ENCODE assay signal across 1 cellular context in the genomic region with DNA sequence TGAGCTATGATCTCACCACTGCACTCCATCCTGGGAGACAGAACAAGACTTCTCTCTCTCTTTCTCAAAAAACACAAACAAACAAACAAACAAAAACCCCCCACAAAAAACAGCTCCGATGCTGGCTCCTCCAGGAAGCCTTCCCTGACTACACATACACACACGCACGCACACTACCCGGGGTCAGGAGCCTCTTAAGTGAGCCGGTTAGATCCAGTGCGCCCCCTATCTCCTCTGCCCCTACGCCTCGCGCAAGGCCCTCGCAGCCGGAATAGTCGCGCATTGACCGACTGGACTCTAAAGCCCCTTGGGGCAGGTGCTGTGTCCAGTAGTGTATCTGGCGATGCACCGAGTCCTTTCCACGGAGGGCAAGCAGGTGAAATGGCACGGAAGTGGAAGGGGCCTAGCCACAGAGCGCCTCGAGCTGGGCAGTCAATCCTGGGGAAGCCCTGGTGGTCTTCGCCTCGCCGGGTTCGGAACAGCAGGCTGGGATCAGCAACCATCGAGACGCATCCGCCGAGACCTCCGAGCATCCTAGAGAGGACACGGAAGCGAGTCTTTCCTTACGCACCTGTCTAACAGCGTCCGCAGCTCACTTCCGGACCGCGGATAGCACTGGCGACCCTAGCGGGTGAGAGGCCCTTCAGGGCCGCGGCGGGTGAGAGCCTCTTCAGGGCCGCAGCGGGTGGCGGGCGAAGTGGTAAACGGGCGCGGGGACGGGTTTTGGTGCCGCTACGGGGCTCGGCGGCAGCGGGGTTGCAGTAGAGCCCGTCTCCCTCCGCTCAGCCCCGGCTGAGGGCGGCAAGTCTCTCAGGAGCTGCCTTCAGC.
A peak's percentile ranks its signal among the peaks of the same experiment; 100 is the strongest.
TF ChIP-seq lines count a peak whose summit lies in the region.

A gene (plus strand): TSS at position 588 of the 828 bp plus-strand sequence. CDS start 2,661 bp downstream, outside the sequence.

TF ChIP-seq in GM12878, 131 proteins besides CTCF, POLR2A, EP300 and RAD21 (continued from another document and continues in another):
- TF ChIP-seq, protein P1, sequence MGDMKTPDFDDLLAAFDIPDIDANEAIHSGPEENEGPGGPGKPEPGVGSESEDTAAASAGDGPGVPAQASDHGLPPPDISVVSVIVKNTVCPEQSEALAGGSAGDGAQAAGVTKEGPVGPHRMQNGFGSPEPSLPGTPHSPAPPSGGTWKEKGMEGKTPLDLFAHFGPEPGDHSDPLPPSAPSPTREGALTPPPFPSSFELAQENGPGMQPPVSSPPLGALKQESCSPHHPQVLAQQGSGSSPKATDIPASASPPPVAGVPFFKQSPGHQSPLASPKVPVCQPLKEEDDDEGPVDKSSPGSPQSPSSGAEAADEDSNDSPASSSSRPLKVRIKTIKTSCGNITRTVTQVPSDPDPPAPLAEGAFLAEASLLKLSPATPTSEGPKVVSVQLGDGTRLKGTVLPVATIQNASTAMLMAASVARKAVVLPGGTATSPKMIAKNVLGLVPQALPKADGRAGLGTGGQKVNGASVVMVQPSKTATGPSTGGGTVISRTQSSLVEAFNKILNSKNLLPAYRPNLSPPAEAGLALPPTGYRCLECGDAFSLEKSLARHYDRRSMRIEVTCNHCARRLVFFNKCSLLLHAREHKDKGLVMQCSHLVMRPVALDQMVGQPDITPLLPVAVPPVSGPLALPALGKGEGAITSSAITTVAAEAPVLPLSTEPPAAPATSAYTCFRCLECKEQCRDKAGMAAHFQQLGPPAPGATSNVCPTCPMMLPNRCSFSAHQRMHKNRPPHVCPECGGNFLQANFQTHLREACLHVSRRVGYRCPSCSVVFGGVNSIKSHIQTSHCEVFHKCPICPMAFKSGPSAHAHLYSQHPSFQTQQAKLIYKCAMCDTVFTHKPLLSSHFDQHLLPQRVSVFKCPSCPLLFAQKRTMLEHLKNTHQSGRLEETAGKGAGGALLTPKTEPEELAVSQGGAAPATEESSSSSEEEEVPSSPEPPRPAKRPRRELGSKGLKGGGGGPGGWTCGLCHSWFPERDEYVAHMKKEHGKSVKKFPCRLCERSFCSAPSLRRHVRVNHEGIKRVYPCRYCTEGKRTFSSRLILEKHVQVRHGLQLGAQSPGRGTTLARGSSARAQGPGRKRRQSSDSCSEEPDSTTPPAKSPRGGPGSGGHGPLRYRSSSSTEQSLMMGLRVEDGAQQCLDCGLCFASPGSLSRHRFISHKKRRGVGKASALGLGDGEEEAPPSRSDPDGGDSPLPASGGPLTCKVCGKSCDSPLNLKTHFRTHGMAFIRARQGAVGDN (IDR thresholded peaks at IDR 0.05), result no peak; the same call in 1 of the 2 replicates
- TF ChIP-seq CBFB (IDR thresholded peaks at IDR 0.05; ENCODE audit: low read depth), result peak; percentile 74
- TF ChIP-seq, protein P2, sequence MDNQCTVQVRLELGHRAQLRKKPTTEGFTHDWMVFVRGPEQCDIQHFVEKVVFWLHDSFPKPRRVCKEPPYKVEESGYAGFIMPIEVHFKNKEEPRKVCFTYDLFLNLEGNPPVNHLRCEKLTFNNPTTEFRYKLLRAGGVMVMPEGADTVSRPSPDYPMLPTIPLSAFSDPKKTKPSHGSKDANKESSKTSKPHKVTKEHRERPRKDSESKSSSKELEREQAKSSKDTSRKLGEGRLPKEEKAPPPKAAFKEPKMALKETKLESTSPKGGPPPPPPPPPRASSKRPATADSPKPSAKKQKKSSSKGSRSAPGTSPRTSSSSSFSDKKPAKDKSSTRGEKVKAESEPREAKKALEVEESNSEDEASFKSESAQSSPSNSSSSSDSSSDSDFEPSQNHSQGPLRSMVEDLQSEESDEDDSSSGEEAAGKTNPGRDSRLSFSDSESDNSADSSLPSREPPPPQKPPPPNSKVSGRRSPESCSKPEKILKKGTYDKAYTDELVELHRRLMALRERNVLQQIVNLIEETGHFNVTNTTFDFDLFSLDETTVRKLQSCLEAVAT (IDR thresholded peaks at IDR 0.05), result 0 out of 2 replicates have a peak, but pooled peaks have one; percentile 38
- no peak for TF ChIP-seq NRF1 (conservative IDR thresholded peaks at IDR 0.05; ENCODE audit: low read depth, low read length)
- TF ChIP-seq SMAD5 (IDR thresholded peaks at IDR 0.05; ENCODE audit: low read depth), result peak; percentile 47; the same call in 1 of the 2 replicates
- TF ChIP-seq SIX5 (IDR thresholded peaks at IDR 0.05; ENCODE audit: low read depth, low read length, severe bottlenecking), result peak; percentile 52
- peak; percentile 29; the same call in 1 of the 2 replicates for TF ChIP-seq EED (IDR thresholded peaks at IDR 0.05; ENCODE audit: low read depth)
- TF ChIP-seq SREBF1 (IDR thresholded peaks at IDR 0.05; ENCODE audit: low read length), result no peak
- TF ChIP-seq TCF12 (IDR thresholded peaks at IDR 0.05; ENCODE audit: low read depth, low read length), result peak; percentile 84; the same call in 1 of the 2 replicates
- TF ChIP-seq ASH2L (IDR thresholded peaks at IDR 0.05; ENCODE audit: borderline replicate concordance, low read depth), result peak; percentile 72; the same call in 1 of the 2 replicates
- peak; percentile 78 for TF ChIP-seq GATAD2B (conservative IDR thresholded peaks at IDR 0.05; ENCODE audit: low read depth)
- peak; percentile 11; the same call in 1 of the 2 replicates for TF ChIP-seq SMC3 (IDR thresholded peaks at IDR 0.05; ENCODE audit: borderline replicate concordance, low read length)
- peak; percentile 3; the same call in 1 of the 2 replicates for TF ChIP-seq STAT1 (conservative IDR thresholded peaks at IDR 0.05)
- peak in 1 of 2 experiments; percentile 69; a peak in 1 of 4 replicates for TF ChIP-seq SRF (IDR thresholded peaks at IDR 0.05; ENCODE audit: low read depth in 2 of 2, low read length in 2 of 2)
- peak; percentile 46; the same call in 1 of the 2 replicates for TF ChIP-seq SREBF2 (IDR thresholded peaks at IDR 0.05; ENCODE audit: low read length)
- TF ChIP-seq NR2F1 (conservative IDR thresholded peaks at IDR 0.05), result peak; percentile 53; the same call in 1 of the 2 replicates
- TF ChIP-seq, protein P3, sequence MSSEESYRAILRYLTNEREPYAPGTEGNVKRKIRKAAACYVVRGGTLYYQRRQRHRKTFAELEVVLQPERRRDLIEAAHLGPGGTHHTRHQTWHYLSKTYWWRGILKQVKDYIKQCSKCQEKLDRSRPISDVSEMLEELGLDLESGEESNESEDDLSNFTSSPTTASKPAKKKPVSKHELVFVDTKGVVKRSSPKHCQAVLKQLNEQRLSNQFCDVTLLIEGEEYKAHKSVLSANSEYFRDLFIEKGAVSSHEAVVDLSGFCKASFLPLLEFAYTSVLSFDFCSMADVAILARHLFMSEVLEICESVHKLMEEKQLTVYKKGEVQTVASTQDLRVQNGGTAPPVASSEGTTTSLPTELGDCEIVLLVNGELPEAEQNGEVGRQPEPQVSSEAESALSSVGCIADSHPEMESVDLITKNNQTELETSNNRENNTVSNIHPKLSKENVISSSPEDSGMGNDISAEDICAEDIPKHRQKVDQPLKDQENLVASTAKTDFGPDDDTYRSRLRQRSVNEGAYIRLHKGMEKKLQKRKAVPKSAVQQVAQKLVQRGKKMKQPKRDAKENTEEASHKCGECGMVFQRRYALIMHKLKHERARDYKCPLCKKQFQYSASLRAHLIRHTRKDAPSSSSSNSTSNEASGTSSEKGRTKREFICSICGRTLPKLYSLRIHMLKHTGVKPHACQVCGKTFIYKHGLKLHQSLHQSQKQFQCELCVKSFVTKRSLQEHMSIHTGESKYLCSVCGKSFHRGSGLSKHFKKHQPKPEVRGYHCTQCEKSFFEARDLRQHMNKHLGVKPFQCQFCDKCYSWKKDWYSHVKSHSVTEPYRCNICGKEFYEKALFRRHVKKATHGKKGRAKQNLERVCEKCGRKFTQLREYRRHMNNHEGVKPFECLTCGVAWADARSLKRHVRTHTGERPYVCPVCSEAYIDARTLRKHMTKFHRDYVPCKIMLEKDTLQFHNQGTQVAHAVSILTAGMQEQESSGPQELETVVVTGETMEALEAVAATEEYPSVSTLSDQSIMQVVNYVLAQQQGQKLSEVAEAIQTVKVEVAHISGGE (CRISPR knock-in tag; IDR thresholded peaks at IDR 0.05), result peak; percentile 79
- TF ChIP-seq HDAC2 (IDR thresholded peaks at IDR 0.05), result no peak
- peak; percentile 57; the same call in 1 of the 2 replicates for TF ChIP-seq ZBED1 (IDR thresholded peaks at IDR 0.05; ENCODE audit: borderline replicate concordance)
- TF ChIP-seq MXI1 (IDR thresholded peaks at IDR 0.05; ENCODE audit: low read depth, low read length), result no peak
- no peak for TF ChIP-seq SIN3A (IDR thresholded peaks at IDR 0.05; ENCODE audit: low read depth, low read length)
- peak; percentile 84; the same call in 1 of the 2 replicates for TF ChIP-seq NBN (IDR thresholded peaks at IDR 0.05)
- TF ChIP-seq RAD51 (IDR thresholded peaks at IDR 0.05), result no peak
- TF ChIP-seq SUPT20H (IDR thresholded peaks at IDR 0.05; ENCODE audit: borderline replicate concordance, control insufficient read depth, low read depth, low read length), result no peak
- TF ChIP-seq, protein P4, sequence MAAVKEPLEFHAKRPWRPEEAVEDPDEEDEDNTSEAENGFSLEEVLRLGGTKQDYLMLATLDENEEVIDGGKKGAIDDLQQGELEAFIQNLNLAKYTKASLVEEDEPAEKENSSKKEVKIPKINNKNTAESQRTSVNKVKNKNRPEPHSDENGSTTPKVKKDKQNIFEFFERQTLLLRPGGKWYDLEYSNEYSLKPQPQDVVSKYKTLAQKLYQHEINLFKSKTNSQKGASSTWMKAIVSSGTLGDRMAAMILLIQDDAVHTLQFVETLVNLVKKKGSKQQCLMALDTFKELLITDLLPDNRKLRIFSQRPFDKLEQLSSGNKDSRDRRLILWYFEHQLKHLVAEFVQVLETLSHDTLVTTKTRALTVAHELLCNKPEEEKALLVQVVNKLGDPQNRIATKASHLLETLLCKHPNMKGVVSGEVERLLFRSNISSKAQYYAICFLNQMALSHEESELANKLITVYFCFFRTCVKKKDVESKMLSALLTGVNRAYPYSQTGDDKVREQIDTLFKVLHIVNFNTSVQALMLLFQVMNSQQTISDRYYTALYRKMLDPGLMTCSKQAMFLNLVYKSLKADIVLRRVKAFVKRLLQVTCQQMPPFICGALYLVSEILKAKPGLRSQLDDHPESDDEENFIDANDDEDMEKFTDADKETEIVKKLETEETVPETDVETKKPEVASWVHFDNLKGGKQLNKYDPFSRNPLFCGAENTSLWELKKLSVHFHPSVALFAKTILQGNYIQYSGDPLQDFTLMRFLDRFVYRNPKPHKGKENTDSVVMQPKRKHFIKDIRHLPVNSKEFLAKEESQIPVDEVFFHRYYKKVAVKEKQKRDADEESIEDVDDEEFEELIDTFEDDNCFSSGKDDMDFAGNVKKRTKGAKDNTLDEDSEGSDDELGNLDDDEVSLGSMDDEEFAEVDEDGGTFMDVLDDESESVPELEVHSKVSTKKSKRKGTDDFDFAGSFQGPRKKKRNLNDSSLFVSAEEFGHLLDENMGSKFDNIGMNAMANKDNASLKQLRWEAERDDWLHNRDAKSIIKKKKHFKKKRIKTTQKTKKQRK (IDR thresholded peaks at IDR 0.05; ENCODE audit: low read depth, low read length), result no peak
- TF ChIP-seq PML (IDR thresholded peaks at IDR 0.05; ENCODE audit: low read length), result peak; percentile 52; the same call in 1 of the 2 replicates
- peak; percentile 91 for TF ChIP-seq SMARCA5 (IDR thresholded peaks at IDR 0.05)
- no peak; the same call in 1 of the 2 replicates for TF ChIP-seq LARP7 (IDR thresholded peaks at IDR 0.05)
- TF ChIP-seq, protein P5, sequence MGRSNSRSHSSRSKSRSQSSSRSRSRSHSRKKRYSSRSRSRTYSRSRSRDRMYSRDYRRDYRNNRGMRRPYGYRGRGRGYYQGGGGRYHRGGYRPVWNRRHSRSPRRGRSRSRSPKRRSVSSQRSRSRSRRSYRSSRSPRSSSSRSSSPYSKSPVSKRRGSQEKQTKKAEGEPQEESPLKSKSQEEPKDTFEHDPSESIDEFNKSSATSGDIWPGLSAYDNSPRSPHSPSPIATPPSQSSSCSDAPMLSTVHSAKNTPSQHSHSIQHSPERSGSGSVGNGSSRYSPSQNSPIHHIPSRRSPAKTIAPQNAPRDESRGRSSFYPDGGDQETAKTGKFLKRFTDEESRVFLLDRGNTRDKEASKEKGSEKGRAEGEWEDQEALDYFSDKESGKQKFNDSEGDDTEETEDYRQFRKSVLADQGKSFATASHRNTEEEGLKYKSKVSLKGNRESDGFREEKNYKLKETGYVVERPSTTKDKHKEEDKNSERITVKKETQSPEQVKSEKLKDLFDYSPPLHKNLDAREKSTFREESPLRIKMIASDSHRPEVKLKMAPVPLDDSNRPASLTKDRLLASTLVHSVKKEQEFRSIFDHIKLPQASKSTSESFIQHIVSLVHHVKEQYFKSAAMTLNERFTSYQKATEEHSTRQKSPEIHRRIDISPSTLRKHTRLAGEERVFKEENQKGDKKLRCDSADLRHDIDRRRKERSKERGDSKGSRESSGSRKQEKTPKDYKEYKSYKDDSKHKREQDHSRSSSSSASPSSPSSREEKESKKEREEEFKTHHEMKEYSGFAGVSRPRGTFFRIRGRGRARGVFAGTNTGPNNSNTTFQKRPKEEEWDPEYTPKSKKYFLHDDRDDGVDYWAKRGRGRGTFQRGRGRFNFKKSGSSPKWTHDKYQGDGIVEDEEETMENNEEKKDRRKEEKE (IDR thresholded peaks at IDR 0.05), result no peak
- no peak for TF ChIP-seq FOXK2 (IDR thresholded peaks at IDR 0.05)
- no peak for TF ChIP-seq ZSCAN29 (IDR thresholded peaks at IDR 0.05)
- TF ChIP-seq, protein P6, sequence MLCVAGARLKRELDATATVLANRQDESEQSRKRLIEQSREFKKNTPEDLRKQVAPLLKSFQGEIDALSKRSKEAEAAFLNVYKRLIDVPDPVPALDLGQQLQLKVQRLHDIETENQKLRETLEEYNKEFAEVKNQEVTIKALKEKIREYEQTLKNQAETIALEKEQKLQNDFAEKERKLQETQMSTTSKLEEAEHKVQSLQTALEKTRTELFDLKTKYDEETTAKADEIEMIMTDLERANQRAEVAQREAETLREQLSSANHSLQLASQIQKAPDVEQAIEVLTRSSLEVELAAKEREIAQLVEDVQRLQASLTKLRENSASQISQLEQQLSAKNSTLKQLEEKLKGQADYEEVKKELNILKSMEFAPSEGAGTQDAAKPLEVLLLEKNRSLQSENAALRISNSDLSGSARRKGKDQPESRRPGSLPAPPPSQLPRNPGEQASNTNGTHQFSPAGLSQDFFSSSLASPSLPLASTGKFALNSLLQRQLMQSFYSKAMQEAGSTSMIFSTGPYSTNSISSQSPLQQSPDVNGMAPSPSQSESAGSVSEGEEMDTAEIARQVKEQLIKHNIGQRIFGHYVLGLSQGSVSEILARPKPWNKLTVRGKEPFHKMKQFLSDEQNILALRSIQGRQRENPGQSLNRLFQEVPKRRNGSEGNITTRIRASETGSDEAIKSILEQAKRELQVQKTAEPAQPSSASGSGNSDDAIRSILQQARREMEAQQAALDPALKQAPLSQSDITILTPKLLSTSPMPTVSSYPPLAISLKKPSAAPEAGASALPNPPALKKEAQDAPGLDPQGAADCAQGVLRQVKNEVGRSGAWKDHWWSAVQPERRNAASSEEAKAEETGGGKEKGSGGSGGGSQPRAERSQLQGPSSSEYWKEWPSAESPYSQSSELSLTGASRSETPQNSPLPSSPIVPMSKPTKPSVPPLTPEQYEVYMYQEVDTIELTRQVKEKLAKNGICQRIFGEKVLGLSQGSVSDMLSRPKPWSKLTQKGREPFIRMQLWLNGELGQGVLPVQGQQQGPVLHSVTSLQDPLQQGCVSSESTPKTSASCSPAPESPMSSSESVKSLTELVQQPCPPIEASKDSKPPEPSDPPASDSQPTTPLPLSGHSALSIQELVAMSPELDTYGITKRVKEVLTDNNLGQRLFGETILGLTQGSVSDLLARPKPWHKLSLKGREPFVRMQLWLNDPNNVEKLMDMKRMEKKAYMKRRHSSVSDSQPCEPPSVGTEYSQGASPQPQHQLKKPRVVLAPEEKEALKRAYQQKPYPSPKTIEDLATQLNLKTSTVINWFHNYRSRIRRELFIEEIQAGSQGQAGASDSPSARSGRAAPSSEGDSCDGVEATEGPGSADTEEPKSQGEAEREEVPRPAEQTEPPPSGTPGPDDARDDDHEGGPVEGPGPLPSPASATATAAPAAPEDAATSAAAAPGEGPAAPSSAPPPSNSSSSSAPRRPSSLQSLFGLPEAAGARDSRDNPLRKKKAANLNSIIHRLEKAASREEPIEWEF (IDR thresholded peaks at IDR 0.05; ENCODE audit: insufficient replicate concordance, low read depth, low read length), result no peak
- TF ChIP-seq BACH1 (IDR thresholded peaks at IDR 0.05; ENCODE audit: borderline replicate concordance), result peak; percentile 37; the same call in 1 of the 2 replicates
- TF ChIP-seq YBX1 (IDR thresholded peaks at IDR 0.05), result no peak
